22 cellular contexts compared by ENCODE assay signal in the genomic region with DNA sequence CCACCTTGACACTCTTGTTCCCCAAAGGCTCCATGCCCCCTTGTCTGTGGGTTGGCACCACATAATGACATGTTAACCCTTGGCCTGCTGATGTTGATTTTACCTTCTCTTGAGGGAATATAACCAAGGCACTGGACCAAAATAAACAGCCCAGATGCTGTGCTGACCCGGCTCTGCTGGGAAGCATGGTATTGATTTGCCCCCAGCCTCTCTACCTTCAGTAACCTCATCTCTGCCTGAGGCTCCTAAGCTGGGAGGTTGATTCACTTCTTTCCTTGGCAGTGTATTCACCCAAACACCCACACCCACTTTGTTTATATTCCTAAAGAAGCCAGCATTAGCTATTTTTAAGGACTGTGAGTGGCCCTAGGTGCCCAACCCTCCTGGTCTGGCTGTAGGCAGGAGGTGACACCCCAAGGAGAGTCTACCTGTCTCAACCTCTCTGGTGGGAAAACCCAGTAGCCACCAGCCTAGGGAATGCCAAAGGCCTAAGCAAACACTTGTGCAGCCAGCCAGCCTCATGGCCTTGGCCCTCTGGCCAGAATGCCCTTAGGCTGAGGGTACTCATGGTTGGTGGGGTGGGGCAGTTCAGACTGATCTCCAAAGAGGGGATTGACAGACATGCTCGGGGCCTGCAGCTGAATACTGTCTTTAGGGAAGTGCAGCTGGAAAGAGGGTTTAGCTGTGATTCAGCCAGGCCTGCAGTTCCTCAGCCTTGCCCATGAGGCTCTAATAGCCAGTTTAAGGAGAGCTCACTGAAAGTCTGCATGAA. TPM values are rescaled to one million over a fixed set of nuclear protein-coding genes. Genes with fewer than 3 reads are reported as not detected.
"Had no signal": no experiment of that assay in that cellular context is flagged by ENCODE, and none has a peak within 500 bp of the region (broad histone marks: within the 10 kb centered on the region; RNA-seq: fewer than 3 reads in every experiment).

No MANE protein-coding gene starts in this region.

- H3K4me1 ChIP-seq: body of pancreas, lower lobe of right lung, neural progenitor cell, spleen had no signal

- H3K4me3 Mint-ChIP-seq: activated CD4-positive, alpha-beta T cell treated with anti-CD3 and anti-CD28 coated beads, Interleukin-2, amount 10 ng/mL, durations not matched to agents 24 days and 14 days; activated CD8-positive, alpha-beta memory T cell treated with anti-CD3 and anti-CD28 coated beads, Interleukin-2, amount 10 ng/mL, durations not matched to agents 7 days and 5 days; activated CD8-positive, alpha-beta T cell treated with anti-CD3 and anti-CD28 coated beads for 36 hours; activated naive CD4-positive, alpha-beta T cell treated with anti-CD3 and anti-CD28 coated beads, Interleukin-2, amount 10 ng/mL, durations not matched to agents 7 days and 5 days; naive thymus-derived CD4-positive, alpha-beta T cell; neural progenitor cell; stimulated activated naive CD8-positive, alpha-beta T cell treated with anti-CD3 and anti-CD28 coated beads, Interleukin-15, Interleukin-2, amounts not matched to agents 100 ng/mL and 50 ng/mL, for 24 hours had no signal

- H3K27ac Mint-ChIP-seq: activated CD4-positive, alpha-beta T cell treated with anti-CD3 and anti-CD28 coated beads, Interleukin-2, amount 10 ng/mL, durations not matched to agents 24 days and 14 days; activated CD8-positive, alpha-beta memory T cell treated with anti-CD3 and anti-CD28 coated beads, Interleukin-2, amount 10 ng/mL, durations not matched to agents 7 days and 5 days; activated CD8-positive, alpha-beta T cell treated with anti-CD3 and anti-CD28 coated beads for 36 hours; activated naive CD4-positive, alpha-beta T cell treated with anti-CD3 and anti-CD28 coated beads, Interleukin-2, amount 10 ng/mL, durations not matched to agents 7 days and 5 days; neural progenitor cell; progenitor cell of endocrine pancreas; stimulated activated naive CD8-positive, alpha-beta T cell treated with anti-CD3 and anti-CD28 coated beads, Interleukin-15, Interleukin-2, amounts not matched to agents 100 ng/mL and 50 ng/mL, for 24 hours had no signal

- H3K27me3 Mint-ChIP-seq: activated CD8-positive, alpha-beta T cell treated with anti-CD3 and anti-CD28 coated beads for 36 hours; stimulated activated naive CD8-positive, alpha-beta T cell treated with anti-CD3 and anti-CD28 coated beads, Interleukin-15, Interleukin-2, amounts not matched to agents 100 ng/mL and 50 ng/mL, for 24 hours had no signal

- H3K36me3 ChIP-seq: cardiac muscle cell, esophagus muscularis mucosa, lower lobe of right lung, neural progenitor cell, spleen, tibial nerve had no signal

- H3K4me1 Mint-ChIP-seq: activated CD8-positive, alpha-beta memory T cell treated with anti-CD3 and anti-CD28 coated beads, Interleukin-2, amount 10 ng/mL, durations not matched to agents 7 days and 5 days had no signal

- DNase-seq: activated CD4-positive, alpha-beta T cell treated with anti-CD3 and anti-CD28 coated beads, Interleukin-2, amount 10 ng/mL, durations not matched to agents 24 days and 14 days; activated CD8-positive, alpha-beta memory T cell treated with anti-CD3 and anti-CD28 coated beads, Interleukin-2, amount 10 ng/mL, durations not matched to agents 7 days and 5 days; activated CD8-positive, alpha-beta T cell treated with anti-CD3 and anti-CD28 coated beads for 36 hours; activated effector memory CD4-positive, alpha-beta T cell treated with anti-CD3 and anti-CD28 coated beads, Interleukin-2, amount 50 U/mL, for 16 hours; activated naive CD4-positive, alpha-beta T cell treated with anti-CD3 and anti-CD28 coated beads, Interleukin-2, amount 10 ng/mL, durations not matched to agents 7 days and 5 days; activated T-cell treated with anti-CD3 and anti-CD28 coated beads for 4 hours; anterior cingulate cortex; body of pancreas; hypothalamus; left cardiac atrium; lower lobe of right lung; naive thymus-derived CD4-positive, alpha-beta T cell; spleen; stimulated activated CD4-positive, alpha-beta T cell treated with anti-CD3 and anti-CD28 coated beads, Interleukin-4, amount 100 ng/mL, for 24 hours had no signal

- H3K9ac ChIP-seq: neural progenitor cell had no signal

- H2AFZ ChIP-seq: neural progenitor cell had no signal

- H3K4me3 ChIP-seq: body of pancreas, cardiac muscle cell, esophagus muscularis mucosa, lower lobe of right lung, neural progenitor cell, spleen, tibial nerve had no signal

- H3K36me3 Mint-ChIP-seq: activated CD8-positive, alpha-beta memory T cell treated with anti-CD3 and anti-CD28 coated beads, Interleukin-2, amount 10 ng/mL, durations not matched to agents 7 days and 5 days; activated naive CD4-positive, alpha-beta T cell treated with anti-CD3 and anti-CD28 coated beads, Interleukin-2, amount 10 ng/mL, durations not matched to agents 7 days and 5 days; naive thymus-derived CD4-positive, alpha-beta T cell; neural progenitor cell had no signal

- H3K27me3 ChIP-seq: body of pancreas, cardiac muscle cell, neural progenitor cell, spleen, tibial nerve had no signal

- H3K4me2 ChIP-seq: neural progenitor cell had no signal

- H3K9me3 Mint-ChIP-seq: activated CD4-positive, alpha-beta T cell treated with anti-CD3 and anti-CD28 coated beads, Interleukin-2, amount 10 ng/mL, durations not matched to agents 24 days and 14 days; activated CD8-positive, alpha-beta T cell treated with anti-CD3 and anti-CD28 coated beads for 36 hours; activated naive CD4-positive, alpha-beta T cell treated with anti-CD3 and anti-CD28 coated beads, Interleukin-2, amount 10 ng/mL, durations not matched to agents 7 days and 5 days; naive thymus-derived CD4-positive, alpha-beta T cell; neural progenitor cell; stimulated activated naive CD8-positive, alpha-beta T cell treated with anti-CD3 and anti-CD28 coated beads, Interleukin-15, Interleukin-2, amounts not matched to agents 100 ng/mL and 50 ng/mL, for 24 hours had no signal

- H3K27ac ChIP-seq: body of pancreas, cardiac muscle cell, esophagus muscularis mucosa, lower lobe of right lung, neural progenitor cell, spleen, tibial nerve had no signal

- H3K9me3 ChIP-seq: body of pancreas, esophagus muscularis mucosa, lower lobe of right lung, spleen, tibial nerve had no signal

- ATAC-seq: activated CD8-positive, alpha-beta memory T cell treated with anti-CD3 and anti-CD28 coated beads, Interleukin-2, amount 10 ng/mL, durations not matched to agents 7 days and 5 days; activated CD8-positive, alpha-beta T cell treated with anti-CD3 and anti-CD28 coated beads for 36 hours; body of pancreas; naive thymus-derived CD4-positive, alpha-beta T cell had no signal

RNA-seq across cellular contexts. Expression of a gene that starts 42.7 kb away (rescaled TPM):
- total RNA-seq: dermis microvascular lymphatic vessel endothelial cell, osteoblast had no signal
